Comparison of ENCODE assay signal across 26 cellular contexts in genomic region chr12:107251288-107251687, GRCh38.
DNase-seq lines count a peak whose midpoint lies in the region; ATAC-seq, FAIRE-seq and TF ChIP-seq lines count a peak whose summit lies in the region.
"Had no signal": no experiment of that assay in that cellular context is flagged by ENCODE, and none has a peak within 500 bp of the region (broad histone marks: within the 10 kb centered on the region; RNA-seq: fewer than 3 reads in every experiment).

No MANE protein-coding gene starts in this region.

- H3K9me3 Mint-ChIP-seq in osteocyte (ENCODE audit: unreplicated experiment) (no peaks in the 10 kb centered on the region), HFFc6 (peaks cover 23% of the 10 kb centered on the region)
- H3K9me3 Mint-ChIP-seq: CD8-positive, alpha-beta memory T cell had no signal

- H2BK20ac ChIP-seq in H1 (ENCODE audit: low read length), result no peak overlapping the region

- no peak overlapping the region for H2BK15ac ChIP-seq in H1 (ENCODE audit: low read length)

- no peak overlapping the region for H3K27ac ChIP-seq in H1 (ENCODE audit: low read depth, low read length)
- H3K27ac ChIP-seq: BLaER1 had no signal

- H3K36me3 ChIP-seq in H1 (ENCODE audit: control insufficient read depth in 2 of 4, insufficient read depth in 4 of 4, low read length in 3 of 4), result no peaks in the 10 kb centered on the region
- H3K36me3 ChIP-seq: BE2C, BLaER1 had no signal

- H3K4me1 Mint-ChIP-seq in osteocyte (ENCODE audit: unreplicated experiment), result no peaks in the 10 kb centered on the region
- H3K4me1 Mint-ChIP-seq in HFFc6 (ENCODE audit: low read depth), result no peaks in the 10 kb centered on the region
- H3K4me1 Mint-ChIP-seq: CD14-positive monocyte; CD4-positive, alpha-beta memory T cell; CD4-positive, CD25-positive, alpha-beta regulatory T cell; CD8-positive, alpha-beta memory T cell had no signal

- no peak overlapping the region for H2AK5ac ChIP-seq in H1 (ENCODE audit: low read depth, low read length)

- no peak overlapping the region for H2BK5ac ChIP-seq in H1 (ENCODE audit: low read depth, low read length)

- no peak overlapping the region for H3K9ac ChIP-seq in H1 (replicated peaks in 1 of 4; ENCODE audit: extremely low read depth in 1 of 4, low read depth in 3 of 4, low read length in 3 of 4)
- H3K9ac ChIP-seq: BLaER1 had no signal

- no peak for TF ChIP-seq CTCF in H1 (IDR thresholded peaks at IDR 0.05; ENCODE audit: control extremely low read depth in 1 of 3, insufficient read depth in 1 of 3, low read depth in 1 of 3, low read length in 3 of 3)
- no peak for TF ChIP-seq CTCF in osteocyte (IDR thresholded peaks at IDR 0.05)
- TF ChIP-seq CTCF in HFFc6 (IDR thresholded peaks at IDR 0.05), result no peak

- ATAC-seq in HG03175 (IDR thresholded peaks at IDR 0.05; ENCODE audit: unreplicated experiment), result no peak
- ATAC-seq: GM12878 had no signal

- TF ChIP-seq POLR2A in H1 (IDR thresholded peaks at IDR 0.05; ENCODE audit: control extremely low read depth in 1 of 2, low read depth in 2 of 2, low read length in 2 of 2), result no peak

- H3K36me3 Mint-ChIP-seq in osteocyte (ENCODE audit: unreplicated experiment) (no peaks in the 10 kb centered on the region), HFFc6 (ENCODE audit: low read depth) (no peaks in the 10 kb centered on the region)
- H3K36me3 Mint-ChIP-seq: CD14-positive monocyte; CD4-positive, alpha-beta memory T cell; CD4-positive, CD25-positive, alpha-beta regulatory T cell; CD8-positive, alpha-beta memory T cell had no signal

- no peak overlapping the region for H3K4me2 ChIP-seq in H1 (ENCODE audit: insufficient read depth in 1 of 2, low read depth in 2 of 2, low read length in 2 of 2)
- H3K4me2 ChIP-seq: BLaER1 had no signal

- no peak overlapping the region for H3K14ac ChIP-seq in H1 (ENCODE audit: insufficient read length)

- no peaks in the 10 kb centered on the region for H3K4me1 ChIP-seq in H1 (replicated peaks in 1 of 4; ENCODE audit: control insufficient read depth in 3 of 4, insufficient read depth in 4 of 4, low read length in 3 of 4)
- H3K4me1 ChIP-seq: BE2C, BLaER1 had no signal

- H3K27ac Mint-ChIP-seq in osteocyte (ENCODE audit: unreplicated experiment) (no peak overlapping the region), HFFc6 (no peak overlapping the region)
- H3K27ac Mint-ChIP-seq: CD14-positive monocyte; CD4-positive, alpha-beta memory T cell; CD4-positive, CD25-positive, alpha-beta regulatory T cell; CD8-positive, alpha-beta memory T cell had no signal

- no peaks in the 10 kb centered on the region; a peak in 1 of 4 replicates for H3K9me3 ChIP-seq in H1 (ENCODE audit: insufficient read depth in 2 of 2, low read depth in 1 of 2, low read length in 1 of 2)
- H3K9me3 ChIP-seq: BE2C, BLaER1 had no signal

- H2BK12ac ChIP-seq in H1 (ENCODE audit: low read depth, low read length), result no peak overlapping the region

- H4K91ac ChIP-seq in H1 (replicated peaks; ENCODE audit: insufficient read length, low read length), result no peak overlapping the region

- H3K4ac ChIP-seq in H1 (replicated peaks; ENCODE audit: insufficient read length, low read depth, low read length), result no peak overlapping the region

- H4K8ac ChIP-seq in H1 (ENCODE audit: extremely low read depth, insufficient read depth, low read length), result no peak overlapping the region

- H3K4me3 Mint-ChIP-seq in osteocyte (ENCODE audit: unreplicated experiment) (no peak overlapping the region), HFFc6 (no peak overlapping the region)
- H3K4me3 Mint-ChIP-seq: CD14-positive monocyte; CD4-positive, alpha-beta memory T cell; CD4-positive, CD25-positive, alpha-beta regulatory T cell; CD8-positive, alpha-beta memory T cell had no signal

- WGBS in H1 (ENCODE audit: extremely low coverage in 1 of 2, insufficient coverage in 1 of 2, insufficient read length in 1 of 2, insufficient replicate concordance in 2 of 2, low coverage in 1 of 2, low lambda C conversion rate in 2 of 2, missing lambda C conversion rate in 1 of 2), 2 experiments, result 83% methylated on average over 6 of the region's 6 CpGs; no CpG with 5 or more reads in 1 of the 2 experiments

- no peak for FAIRE-seq in H1 (lab: Jason Lieb, UNC)
- FAIRE-seq: A204.1, GM12878, GM12892, GM18507 had no signal

- no peak overlapping the region for H4K5ac ChIP-seq in H1 (ENCODE audit: insufficient read length, low read depth, low read length)

- no peak for TF ChIP-seq RAD21 in H1 (IDR thresholded peaks at IDR 0.05 in 1 of 2, conservative IDR thresholded peaks at IDR 0.05 in 1 of 2; ENCODE audit: low read depth in 2 of 2, low read length in 2 of 2)

- H2AFZ ChIP-seq in H1 (ENCODE audit: low read length), result peak overlapping the region; percentile 95; the same call in 1 of the 2 replicates

- DNase-seq in H1 (ENCODE audit: low read depth in 1 of 2, low spot score in 2 of 2), result peak in 1 of 2 experiments; percentile 29
- DNase-seq in osteocyte (ENCODE audit: extremely low spot score, unreplicated experiment), result peak; percentile 21
- no peak for DNase-seq in NCI-H2081 treated with DMSO at 0.1 percent for 48 hours (lab: John Stamatoyannopoulos, UW)
- DNase-seq in HFFc6, result no peak
- DNase-seq: 8988T; ACHN; BE2C; C1 segment of cervical spinal cord; CD4-positive, alpha-beta memory T cell; CD4-positive, CD25-positive, alpha-beta regulatory T cell; CD8-positive, alpha-beta memory T cell; COR-L47; DMS 273 treated with DMSO at 0.1 percent for 48 hours; DMS153; DMS53; DMS79; DND-41; EL; GDM1 had no signal

- POLR2A ChIA-PET in H1 (lab: Charles Lee; ENCODE audit: partially characterized antibody), result no interaction called here

- H3K18ac ChIP-seq in H1 (ENCODE audit: extremely low read depth, low read length), result no peak overlapping the region

- TF ChIP-seq EP300 in H1 (IDR thresholded peaks at IDR 0.05; ENCODE audit: borderline replicate concordance in 1 of 2, low read depth in 2 of 2, low read length in 2 of 2), result no peak

- no peak overlapping the region for H2BK120ac ChIP-seq in H1 (replicated peaks; ENCODE audit: low read depth, low read length)

- no peak overlapping the region for H3K56ac ChIP-seq in H1 (replicated peaks; ENCODE audit: insufficient read length, low read depth, low read length)

- H3K4me3 ChIP-seq in H1 (ENCODE audit: extremely low read depth in 1 of 4, insufficient read depth in 2 of 4, low read depth in 3 of 4, low read length in 4 of 4), result no peak overlapping the region
- H3K4me3 ChIP-seq: BLaER1, GM12878 had no signal

- H4K20me1 ChIP-seq in H1 (replicated peaks in 1 of 2; ENCODE audit: control insufficient read depth in 1 of 2, insufficient read depth in 2 of 2, low read length in 2 of 2), result no peaks in the 10 kb centered on the region
- H4K20me1 ChIP-seq: BLaER1 had no signal

- no peaks in the 10 kb centered on the region for H3K27me3 ChIP-seq in H1 (replicated peaks in 1 of 4; ENCODE audit: control insufficient read depth in 3 of 4, extremely low read depth in 1 of 4, insufficient read depth in 3 of 4, low read length in 3 of 4)
- H3K27me3 ChIP-seq: BE2C, BLaER1 had no signal

- H3K27me3 Mint-ChIP-seq in osteocyte (ENCODE audit: unreplicated experiment), result peaks cover 2% of the 10 kb centered on the region
- no peaks in the 10 kb centered on the region; the same call in 1 of the 2 replicates for H3K27me3 Mint-ChIP-seq in HFFc6 (ENCODE audit: insufficient read depth)

- H3K79me1 ChIP-seq in H1 (ENCODE audit: low read depth, low read length), result no peaks in the 10 kb centered on the region

- H3K79me2 ChIP-seq in H1 (ENCODE audit: control insufficient read depth in 1 of 2, insufficient read depth in 2 of 2, low read length in 2 of 2), result no peaks in the 10 kb centered on the region

- CTCF ChIA-PET in H1 (lab: Charles Lee; ENCODE audit: partially characterized antibody), result interaction anchor here (0.8 to 1.5 kb wide), 2 partner anchors 14 to 19 kb away, joined by 3 read pairs; no protein-coding TSS in a partner anchor

- H3K23me2 ChIP-seq in H1 (ENCODE audit: low read depth, low read length), result no peaks in the 10 kb centered on the region

- H3K23ac ChIP-seq in H1 (ENCODE audit: insufficient read length), result no peak overlapping the region

TF ChIP-seq in H1, 55 proteins besides CTCF, POLR2A, EP300 and RAD21:
- TF ChIP-seq SUZ12 (IDR thresholded peaks at IDR 0.05; ENCODE audit: low read length), result no peak
- TF ChIP-seq HDAC2 (IDR thresholded peaks at IDR 0.05; ENCODE audit: borderline replicate concordance in 1 of 2, low read depth in 2 of 2, low read length in 2 of 2), result no peak
